ENCODE assay signal across 32 cellular contexts in the genomic region with DNA sequence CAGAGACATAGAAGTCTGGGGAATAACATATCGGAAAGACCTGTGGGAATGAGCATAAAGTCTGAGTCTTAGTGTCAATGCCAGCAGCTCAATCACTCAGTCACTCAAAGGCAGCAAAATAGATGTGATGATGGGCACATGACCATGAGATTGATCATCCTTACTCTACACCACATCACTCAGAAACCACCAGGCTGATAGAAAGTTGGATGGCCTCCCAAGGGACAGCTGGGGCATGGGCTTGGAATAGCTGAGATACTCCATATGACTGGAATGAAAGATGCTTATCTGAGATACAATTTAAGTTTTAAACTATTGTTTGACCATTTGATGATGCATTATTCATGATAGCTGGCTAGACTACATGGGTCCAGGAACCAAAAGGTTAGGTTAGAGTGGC.
"Had no signal": no experiment of that assay in that cellular context is flagged by ENCODE, and none has a peak within 500 bp of the region (broad histone marks: within the 10 kb centered on the region; RNA-seq: fewer than 3 reads in every experiment).

No MANE protein-coding gene starts in this region.

- H3K9me3 Mint-ChIP-seq: natural killer cell; nephron; neural progenitor cell; stimulated activated memory B cell treated with anti-CD40 and anti-IgM and Interleukin-4, amounts not matched to agents 10 μg/mL and 1 μg/mL and 100 μg/mL, for 72 hours had no signal

- DNase-seq: natural killer cell; occipital lobe; ovary; posterior cingulate gyrus; psoas muscle; right cardiac atrium; right lobe of liver; sigmoid colon; spleen; stimulated activated CD4-positive, alpha-beta T cell treated with anti-CD3 and anti-CD28 coated beads, Interleukin-12 subunit alpha, Interleukin-12 subunit beta, amount 100 ng/mL, for 4 hours; stimulated activated CD4-positive, alpha-beta T cell treated with anti-CD3 and anti-CD28 coated beads, Interleukin-1b, Interleukin-23, amount 100 ng/mL, for 48 hours; stimulated activated CD4-positive, alpha-beta T cell treated with anti-CD3 and anti-CD28 coated beads, Interleukin-4, amount 100 ng/mL, for 1 hour; stimulated activated CD4-positive, alpha-beta T cell treated with anti-CD3 and anti-CD28 coated beads, Interleukin-4, amount 100 ng/mL, for 4 hours; stimulated activated CD8-positive, alpha-beta memory T cell treated with anti-CD3 and anti-CD28 coated beads, Interleukin-4, amount 100 ng/mL, for 48 hours; stimulated activated naive CD4-positive, alpha-beta T cell; stimulated activated naive CD8-positive, alpha-beta T cell treated with anti-CD3 and anti-CD28 coated beads, Interleukin-15, amount 100 ng/mL, for 72 hours; stimulated activated naive CD8-positive, alpha-beta T cell treated with anti-CD3 and anti-CD28 coated beads, Interleukin-15, Interleukin-2, amounts not matched to agents 100 U/mL and 50 U/mL, for 24 hours; substantia nigra; testis; tibial artery; transverse colon; upper lobe of right lung; uterus had no signal

- H3K79me2 ChIP-seq: parathyroid adenoma had no signal

- H3K4me3 ChIP-seq: neural progenitor cell, ovary, psoas muscle, right lobe of liver, sigmoid colon, skin epidermis, smooth muscle cell, spleen, suprapubic skin, testis, tibial artery, transverse colon, upper lobe of right lung, uterus had no signal

- H3K4me1 ChIP-seq: neural progenitor cell, parathyroid adenoma, psoas muscle, sigmoid colon, testis, transverse colon, upper lobe of right lung had no signal

- H3K27me3 ChIP-seq: neural progenitor cell, ovary, right lobe of liver, sigmoid colon, suprapubic skin, testis, tibial artery, transverse colon, upper lobe of right lung, uterus had no signal

- H3K9me3 ChIP-seq: ovary, psoas muscle, right lobe of liver, sigmoid colon, spleen, suprapubic skin, testis, tibial artery, transverse colon, upper lobe of right lung, uterus had no signal

- H3K9ac ChIP-seq: neural progenitor cell, parathyroid adenoma had no signal

- H3K36me3 ChIP-seq: neural progenitor cell, ovary, right lobe of liver, sigmoid colon, spleen, suprapubic skin, tibial artery, transverse colon, upper lobe of right lung, uterus had no signal

- H2AFZ ChIP-seq: neural progenitor cell, parathyroid adenoma had no signal

- ATAC-seq: natural killer cell; psoas muscle; right cardiac atrium; right lobe of liver; stimulated activated memory B cell treated with anti-CD40 and anti-IgM and Interleukin-4, amounts not matched to agents 10 μg/mL and 1 μg/mL and 100 μg/mL, for 72 hours; stimulated activated naive CD8-positive, alpha-beta T cell treated with anti-CD3 and anti-CD28 coated beads, Interleukin-15, amount 100 ng/mL, for 72 hours; stimulated activated naive CD8-positive, alpha-beta T cell treated with anti-CD3 and anti-CD28 coated beads, Interleukin-15, Interleukin-2, amounts not matched to agents 100 U/mL and 50 U/mL, for 24 hours; upper lobe of right lung had no signal

- H3K27ac Mint-ChIP-seq: natural killer cell; neural progenitor cell; progenitor cell of endocrine pancreas; stimulated activated memory B cell treated with anti-CD40 and anti-IgM and Interleukin-4, amounts not matched to agents 10 μg/mL and 1 μg/mL and 100 μg/mL, for 72 hours; stimulated activated naive CD8-positive, alpha-beta T cell treated with anti-CD3 and anti-CD28 coated beads, Interleukin-15, amount 100 ng/mL, for 72 hours; type B pancreatic cell had no signal

- H3K4me2 ChIP-seq: neural progenitor cell, smooth muscle cell had no signal

- H3K27ac ChIP-seq: neural progenitor cell, ovary, parathyroid adenoma, psoas muscle, right lobe of liver, sigmoid colon, skin epidermis, spleen, suprapubic skin, testis, tibial artery, transverse colon, upper lobe of right lung, uterus had no signal

- H3K36me3 Mint-ChIP-seq: natural killer cell, neural progenitor cell, type B pancreatic cell had no signal
